In the genomic region with DNA sequence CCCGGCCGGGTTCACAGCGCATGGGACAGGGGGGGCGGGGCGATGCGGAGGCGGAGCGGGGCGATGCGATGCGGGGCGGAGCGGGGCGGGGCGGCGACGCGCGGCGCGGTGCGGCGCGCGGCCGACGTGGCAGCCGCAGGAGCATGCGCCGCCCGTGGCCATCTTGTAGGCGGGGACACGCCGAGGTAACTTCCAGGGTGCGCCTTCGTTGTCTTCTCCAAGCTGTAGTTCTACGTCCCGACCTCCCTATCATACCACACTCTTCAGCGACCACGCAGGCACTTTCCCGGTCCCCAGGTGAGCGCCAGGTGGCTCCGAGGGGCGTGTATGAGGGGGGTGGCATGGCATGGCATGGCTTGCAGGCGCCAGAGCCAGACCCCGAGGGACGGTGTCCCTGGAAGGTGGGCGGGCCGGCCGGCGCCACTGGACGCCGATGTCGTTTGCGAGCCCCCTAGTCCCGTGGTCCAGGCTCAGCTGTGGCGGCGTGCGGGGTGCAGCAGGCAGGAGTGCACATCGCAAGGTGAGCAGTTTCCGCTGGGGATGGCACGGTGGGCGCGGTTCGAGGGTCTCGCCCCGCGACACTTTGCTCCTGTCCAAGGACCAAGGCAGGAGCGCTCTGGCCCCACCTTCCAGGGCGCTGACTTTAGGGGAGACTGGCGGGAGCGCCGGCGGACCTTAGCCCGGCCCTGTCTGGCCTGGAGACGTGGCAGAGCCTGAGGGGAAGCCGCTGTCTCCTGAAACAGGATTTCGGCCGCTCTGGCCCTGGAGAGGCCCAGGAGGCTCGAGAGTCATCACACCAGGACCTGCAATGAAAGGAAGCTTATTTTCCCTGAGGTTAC, we compare ENCODE assay signal across 8 cellular contexts. TPM values are rescaled to one million over a fixed set of nuclear protein-coding genes. Genes with fewer than 3 reads are reported as not detected.
DNase-seq lines count a peak whose midpoint lies in the region; ATAC-seq and TF ChIP-seq lines count a peak whose summit lies in the region.

PRRC1 (plus strand) TSS at position 161 of the 839 bp plus-strand sequence. CDS start 5,840 bp downstream, outside the sequence.

- H3K27me3 ChIP-seq in KMS-11 (ENCODE audit: insufficient read depth, low read depth) (no peaks in the 10 kb centered on the region), stomach smooth muscle (ENCODE audit: control insufficient read depth in 1 of 2, insufficient read depth in 2 of 2, low read length in 2 of 2) (no peaks in the 10 kb centered on the region)

- no peaks in the 10 kb centered on the region for H4K20me1 ChIP-seq in KMS-11 (ENCODE audit: insufficient read depth)

- peaks cover 2% of the 10 kb centered on the region for H3K9me3 Mint-ChIP-seq in neural crest cell

- peak; percentile 91 for ATAC-seq in GM21786 (IDR thresholded peaks at IDR 0.05; ENCODE audit: unreplicated experiment)

- H3K27ac ChIP-seq in KMS-11, result peak within 1 kb of the TSS; percentile 78
- peak within 1 kb of the TSS; percentile 26 for H3K27ac ChIP-seq in stomach smooth muscle (ENCODE audit: low read length)

- peaks cover 45% of the 10 kb centered on the region for H3K79me2 ChIP-seq in KMS-11 (ENCODE audit: insufficient read depth, low read depth)

- peaks cover 40% of the 10 kb centered on the region for H3K4me1 Mint-ChIP-seq in neural crest cell

- DNase-seq in EH (ENCODE audit: low read depth), result peak; percentile 86
- peak; percentile 58 to 79 for DNase-seq in SHP77 (lab: John Stamatoyannopoulos, UW)
- peak; percentile 75 for DNase-seq in activated effector memory CD4-positive, alpha-beta T cell treated with Interleukin-2 at 50 U/mL for 16 hours
- peak; percentile 85 for DNase-seq in fibroblast of villous mesenchyme (ENCODE audit: low read depth)
- DNase-seq in neural crest cell (ENCODE audit: low read depth, low spot score), result peak; percentile 64

- H3K36me3 Mint-ChIP-seq in neural crest cell (ENCODE audit: low read depth), result peaks cover 15% of the 10 kb centered on the region

- H3K36me3 ChIP-seq in KMS-11 (ENCODE audit: insufficient read depth) (no peaks in the 10 kb centered on the region), stomach smooth muscle (ENCODE audit: control insufficient read depth in 2 of 2, insufficient read depth in 2 of 2, low read length in 2 of 2) (no peaks in the 10 kb centered on the region)

- TF ChIP-seq CTCF in KMS-11 (conservative IDR thresholded peaks at IDR 0.05; ENCODE audit: low read depth, low read length) (no peak), fibroblast of villous mesenchyme (IDR thresholded peaks at IDR 0.05; ENCODE audit: insufficient read depth, low read depth, low read length) (no peak), neural crest cell (conservative IDR thresholded peaks at IDR 0.05) (peak; percentile 19)

- peak within 1 kb of the TSS; percentile 97 for H2AFZ ChIP-seq in KMS-11 (ENCODE audit: low read depth)

- H3K4me2 ChIP-seq in KMS-11, result peak within 1 kb of the TSS; percentile 80

- H3K9me3 ChIP-seq in stomach smooth muscle (ENCODE audit: control insufficient read depth in 2 of 2, low read length in 2 of 2), result peaks cover 0 to 3% of the 10 kb centered on the region in 2 donors

- H3K4me3 ChIP-seq in KMS-11 (IDR thresholded peaks at IDR 0.05; ENCODE audit: insufficient read depth, low read depth, low read length) (peak within 1 kb of the TSS; percentile 27), fibroblast of villous mesenchyme (ENCODE audit: low read depth, low read length) (peak within 1 kb of the TSS; percentile 99), stomach smooth muscle (ENCODE audit: low read length in 2 of 2) (peak within 1 kb of the TSS; percentile 89 to 98)

- peak within 1 kb of the TSS; percentile 91 for H3K4me3 Mint-ChIP-seq in neural crest cell

- no peaks in the 10 kb centered on the region for H3K27me3 Mint-ChIP-seq in neural crest cell (ENCODE audit: low read depth)

- H3K27ac Mint-ChIP-seq in neural crest cell (ENCODE audit: unreplicated experiment), result peak within 1 kb of the TSS; percentile 85

- peaks cover 15% of the 10 kb centered on the region for H3K4me1 ChIP-seq in KMS-11 (ENCODE audit: low read depth, poor library complexity, severe bottlenecking)
- peaks cover 3% of the 10 kb centered on the region for H3K4me1 ChIP-seq in stomach smooth muscle (ENCODE audit: control insufficient read depth, insufficient read depth, low read length)

- H3K9ac ChIP-seq in KMS-11, result peak within 1 kb of the TSS; percentile 93
- peak within 1 kb of the TSS; percentile 83 to 84 for H3K9ac ChIP-seq in stomach smooth muscle (ENCODE audit: low read length in 2 of 2)

RNA-seq across cellular contexts. Expression of gene PRRC1, which starts in this region (rescaled TPM):
- 96.0 and 99.3 TPM in 2 replicates for total RNA-seq in fibroblast of villous mesenchyme
- 58.6 and 63.1 TPM in 2 replicates for total RNA-seq in neural crest cell

Comparison
In these comparisons a context has a peak if more than half of its experiments do, and no peak if none do; other contexts are left out.
1. Peak in every context shown above with its lines: DNase-seq, ATAC-seq, H3K4me3 ChIP-seq and H3K27ac ChIP-seq.
2. H3K4me3 ChIP-seq: peak in every context shown above with its lines; median percentile 99 in fibroblast of villous mesenchyme; 94 in stomach smooth muscle; 27 in KMS-11.